8 cellular contexts compared by ENCODE assay signal in genomic region chr3:69079269-69080159, GRCh38. TPM values are rescaled to one million over a fixed set of nuclear protein-coding genes. Genes with fewer than 3 reads are reported as not detected.
DNase-seq lines count a peak whose midpoint lies in the region; ATAC-seq, FAIRE-seq and TF ChIP-seq lines count a peak whose summit lies in the region.

No MANE protein-coding gene starts in this region.

- H3K4me2 ChIP-seq in K562 (ENCODE audit: insufficient read depth, low read length): peak overlapping the region; percentile 84

- CTCF ChIA-PET in K562 (lab: Yijun Ruan, JAX; ENCODE audit: low intra/inter-chr PET ratio): no interaction called here

- TF ChIP-seq RAD21 in K562 (CRISPR knock-in tag; conservative IDR thresholded peaks at IDR 0.05 in 1 of 2, IDR thresholded peaks at IDR 0.05 in 1 of 2): no peak

- H3K9me3 ChIP-seq in MG63: no peaks in the 10 kb centered on the region
- no peaks in the 10 kb centered on the region for H3K9me3 ChIP-seq in K562 (replicated peaks; ENCODE audit: control insufficient read depth, insufficient read depth, low read depth, low read length)

- no peaks in the 10 kb centered on the region for H3K9me1 ChIP-seq in K562 (ENCODE audit: control insufficient read depth, insufficient read depth, low read length)

- BruUV-seq in K562 (replicated peaks; lab: Mats Ljungman, UMichigan): TSS peak; percentile 78

- H3K27ac Mint-ChIP-seq in stimulated activated naive CD8-positive, alpha-beta T cell treated with anti-CD3 and anti-CD28 coated beads, Interleukin-15, amount 100 ng/mL, for 72 hours: peak overlapping the region; percentile 63 to 89

- POLR2A ChIA-PET in K562 (lab: Yijun Ruan, JAX): no interaction called here

- TF ChIP-seq CTCF in K562 (IDR thresholded peaks at IDR 0.05 in 2 of 3, conservative IDR thresholded peaks at IDR 0.05 in 1 of 3; ENCODE audit: insufficient read depth in 2 of 3, low read depth in 1 of 3, low read length in 3 of 3): no peak

- peak overlapping the region; percentile 33; the same call in 1 of the 2 replicates for H2AFZ ChIP-seq in K562 (ENCODE audit: low read depth, low read length)

- peak; percentile 66 for TF ChIP-seq POLR2A in K562 (conservative IDR thresholded peaks at IDR 0.05)

- H3K9me3 Mint-ChIP-seq in stimulated activated naive CD8-positive, alpha-beta T cell treated with anti-CD3 and anti-CD28 coated beads, Interleukin-15, amount 100 ng/mL, for 72 hours: no peaks in the 10 kb centered on the region

- peak; percentile 26 for FAIRE-seq in K562 (lab: Jason Lieb, UNC)

- H3K4me1 ChIP-seq in K562 (replicated peaks in 1 of 2; ENCODE audit: control insufficient read depth in 2 of 2, insufficient read depth in 2 of 2, low read length in 2 of 2): peaks cover 0 to 29% of the 10 kb centered on the region in 2 experiments

- 5% methylated on average over 5 of the region's 29 CpGs for WGBS in K562 (ENCODE audit: insufficient coverage, low coverage, missing lambda C conversion rate)

- peaks cover 29% of the 10 kb centered on the region for H3K79me2 ChIP-seq in K562 (ENCODE audit: control insufficient read depth, insufficient read depth, low read length)

- peak overlapping the region; percentile 60 for H3K4me3 ChIP-seq in MG63
- H3K4me3 ChIP-seq in K562: peak overlapping the region; percentile 87

- peak overlapping the region; percentile 70 for H3K27ac ChIP-seq in K562 (ENCODE audit: extremely low read depth, low read depth, low read length)

- H3K27me3 Mint-ChIP-seq in stimulated activated naive CD8-positive, alpha-beta T cell treated with anti-CD3 and anti-CD28 coated beads, Interleukin-15, amount 100 ng/mL, for 72 hours: no peaks in the 10 kb centered on the region

- peak overlapping the region; percentile 84 to 95 for H3K4me3 Mint-ChIP-seq in stimulated activated naive CD8-positive, alpha-beta T cell treated with anti-CD3 and anti-CD28 coated beads, Interleukin-15, amount 100 ng/mL, for 72 hours

- peaks cover 69% of the 10 kb centered on the region for H3K4me1 Mint-ChIP-seq in stimulated activated naive CD8-positive, alpha-beta T cell treated with anti-CD3 and anti-CD28 coated beads, Interleukin-15, amount 100 ng/mL, for 72 hours

- no peak for TF ChIP-seq EP300 in K562 (IDR thresholded peaks at IDR 0.05; ENCODE audit: low read length)

- in situ Hi-C loops in K562 (cut with MboI): no loop called here

- H3K36me3 ChIP-seq in MG63 (peaks cover 6% of the 10 kb centered on the region), K562 (ENCODE audit: control insufficient read depth, insufficient read depth, low read length) (no peaks in the 10 kb centered on the region)

- DNase-seq in activated gamma-delta T cell (lab: John Stamatoyannopoulos, UW) (peak; percentile 21), activated gamma-delta T cell treated with Interleukin-2 at 50 U/mL for 16 hours (no peak), MG63 (peak; percentile 23), K562 (ENCODE audit: extremely low read depth in 1 of 4, low spot score in 3 of 4) (peak; percentile 27 to 50 (median 38)), iris pigment epithelial cell (ENCODE audit: low read depth) (peak; percentile 9), germinal center (ENCODE audit: low spot score) (no peak)
- peak in 1 of 2 donors; percentile 20 for DNase-seq in stimulated activated naive CD8-positive, alpha-beta T cell treated with anti-CD3 and anti-CD28 coated beads, Interleukin-15, amount 100 ng/mL, for 72 hours

- H3K9ac ChIP-seq in K562 (ENCODE audit: insufficient read depth in 1 of 2, low read depth in 2 of 2, low read length in 2 of 2): peak overlapping the region; percentile 74 to 94

- intact Hi-C loops in K562 (cut with micrococcal nuclease): loop anchor here (1.0 kb wide), 1 partner anchor 28 kb away; no protein-coding TSS in a partner anchor

- H4K20me1 ChIP-seq in K562 (replicated peaks; ENCODE audit: control insufficient read depth, insufficient read depth, low read length): no peaks in the 10 kb centered on the region

- H3K27me3 ChIP-seq in MG63 (no peaks in the 10 kb centered on the region), K562 (ENCODE audit: control insufficient read depth in 2 of 2, insufficient read depth in 2 of 2, low read length in 2 of 2) (no peaks in the 10 kb centered on the region)

- peak; percentile 76 for ATAC-seq in K562
- ATAC-seq in stimulated activated naive CD8-positive, alpha-beta T cell treated with anti-CD3 and anti-CD28 coated beads, Interleukin-15, amount 100 ng/mL, for 72 hours: peak; percentile 16
- no peak for ATAC-seq in HG03095 (IDR thresholded peaks at IDR 0.05; ENCODE audit: unreplicated experiment)

RNA-seq across cellular contexts. Expression of gene UBA3, which starts 0.7 kb away (rescaled TPM):
- 47.2 and 47.4 TPM in 2 replicates for total RNA-seq in MG63 (2014; rRNA removed; shearing (Covaris generic); ENCODE audit: low replicate concordance)
- total RNA-seq in K562 (2011; cell fraction: chromatin; rRNA removed; ENCODE audit: low replicate concordance): 34.9 and 77.4 TPM in 2 replicates
- 20.9 and 22.8 TPM in 2 replicates for total RNA-seq in K562 (2011; cell fraction: nucleolus; rRNA removed)
- 42.0 and 48.9 TPM in 2 replicates for total RNA-seq in K562 (2011; cell fraction: nucleoplasm; rRNA removed)
- total RNA-seq in K562 (2014; rRNA removed): 23.2 and 28.9 TPM in 2 replicates
- 35.4 and 40.9 TPM in 2 replicates for total RNA-seq in K562 (2014; rRNA removed; fragmentation: Illumina TruSeq; extraction: Trizol)
- total RNA-seq in K562 (2015; rRNA removed; fragmentation: Illumina TruSeq; extraction: Trizol): 33.9 and 38.6 TPM in 2 replicates
- 31.2 and 33.8 TPM in 2 replicates for total RNA-seq in K562 (2021)
- polyA plus RNA-seq in K562 (2011; rRNA removed): 42.5 and 58.2 TPM in 2 replicates
- 11.9 and 19.8 TPM in 2 replicates for polyA plus RNA-seq in K562 (2011; cell fraction: cytosol; rRNA removed)
- 37.5 and 53.9 TPM in 2 replicates for polyA plus RNA-seq in K562 (2011; cell fraction: nucleus; rRNA removed)
- 28.0 and 29.6 TPM in 2 replicates for polyA plus RNA-seq in K562 (2012)
- polyA plus RNA-seq in K562 (2014; fragmentation: Illumina TruSeq; extraction: Trizol): 30.7 and 45.2 TPM in 2 replicates
- 10 to 100 TPM; 58.3 to 80.0 TPM for polyA plus RNA-seq in K562 (2014; fragmentation: Nextera tagmentation; extraction: Ambion mirVana)
- 36.7 and 42.0 TPM in 2 replicates for polyA plus RNA-seq in K562 (2014; rRNA removed)
- polyA minus RNA-seq in K562 (2011; rRNA and poly(A)+ RNA removed): 28.8 and 29.4 TPM in 2 replicates
- 9.5 and 9.9 TPM in 2 replicates for polyA minus RNA-seq in K562 (2011; cell fraction: cytosol; rRNA and poly(A)+ RNA removed)
- polyA minus RNA-seq in K562 (2011; cell fraction: nucleus; rRNA and poly(A)+ RNA removed): 24.2 and 38.8 TPM in 2 replicates

RNA-seq across cellular contexts. Expression of gene ARL6IP5, which starts 5.2 kb away (rescaled TPM):
- 48.3 and 67.5 TPM in 2 replicates for total RNA-seq in MG63 (2014; rRNA removed; shearing (Covaris generic); ENCODE audit: low replicate concordance)
- 6.7 and 11.2 TPM in 2 replicates for total RNA-seq in K562 (2011; cell fraction: chromatin; rRNA removed; ENCODE audit: low replicate concordance)
- total RNA-seq in K562 (2011; cell fraction: nucleolus; rRNA removed): 10.8 TPM in 2 replicates
- 14.4 and 14.6 TPM in 2 replicates for total RNA-seq in K562 (2011; cell fraction: nucleoplasm; rRNA removed)
- total RNA-seq in K562 (2014; rRNA removed): 11.3 and 11.9 TPM in 2 replicates
- total RNA-seq in K562 (2014; rRNA removed; fragmentation: Illumina TruSeq; extraction: Trizol): 12.7 and 13.0 TPM in 2 replicates
- total RNA-seq in K562 (2015; rRNA removed; fragmentation: Illumina TruSeq; extraction: Trizol): 9.4 and 10.7 TPM in 2 replicates
- total RNA-seq in K562 (2021): 11.5 and 15.2 TPM in 2 replicates
- 21.5 and 22.0 TPM in 2 replicates for polyA plus RNA-seq in K562 (2011; rRNA removed)
- 22.4 and 25.0 TPM in 2 replicates for polyA plus RNA-seq in K562 (2011; cell fraction: cytosol; rRNA removed)
- 3.3 and 6.6 TPM in 2 replicates for polyA plus RNA-seq in K562 (2011; cell fraction: nucleus; rRNA removed)
- polyA plus RNA-seq in K562 (2012): 16.2 and 23.1 TPM in 2 replicates
- 16.8 and 20.6 TPM in 2 replicates for polyA plus RNA-seq in K562 (2014; fragmentation: Illumina TruSeq; extraction: Trizol)
- 10 to 100 TPM; 51.8 to 54.0 TPM for polyA plus RNA-seq in K562 (2014; fragmentation: Nextera tagmentation; extraction: Ambion mirVana)
- polyA plus RNA-seq in K562 (2014; rRNA removed): 10.3 and 14.6 TPM in 2 replicates
- 21.9 and 23.0 TPM in 2 replicates for polyA minus RNA-seq in K562 (2011; rRNA and poly(A)+ RNA removed)
- polyA minus RNA-seq in K562 (2011; cell fraction: cytosol; rRNA and poly(A)+ RNA removed): 11.2 and 13.1 TPM in 2 replicates
- polyA minus RNA-seq in K562 (2011; cell fraction: nucleus; rRNA and poly(A)+ RNA removed): 1.3 and 3.7 TPM in 2 replicates

RNA-seq across cellular contexts. Expression of gene TMF1, which starts 27.4 kb away (rescaled TPM):
- 2.7 and 4.2 TPM in 2 replicates for total RNA-seq in MG63 (2014; rRNA removed; shearing (Covaris generic); ENCODE audit: low replicate concordance)
- total RNA-seq in K562 (2011; cell fraction: chromatin; rRNA removed; ENCODE audit: low replicate concordance): 20.0 and 109 TPM in 2 replicates
- 13.7 and 18.2 TPM in 2 replicates for total RNA-seq in K562 (2011; cell fraction: nucleolus; rRNA removed)
- 20.6 and 33.0 TPM in 2 replicates for total RNA-seq in K562 (2011; cell fraction: nucleoplasm; rRNA removed)
- total RNA-seq in K562 (2014; rRNA removed) (7.1 and 9.5 TPM in 2 replicates), K562 (2014; rRNA removed; fragmentation: Illumina TruSeq; extraction: Trizol) (13.9 and 18.6 TPM in 2 replicates), K562 (2015; rRNA removed; fragmentation: Illumina TruSeq; extraction: Trizol) (11.2 and 13.7 TPM in 2 replicates), K562 (2021) (10.9 and 12.3 TPM in 2 replicates)
- polyA plus RNA-seq in K562 (2011; rRNA removed) (11.3 and 11.8 TPM in 2 replicates), K562 (2014; fragmentation: Illumina TruSeq; extraction: Trizol) (8.9 and 10.3 TPM in 2 replicates), K562 (2014; fragmentation: Nextera tagmentation; extraction: Ambion mirVana) (1 to 10 TPM; 3.1 to 3.7 TPM), K562 (2014; rRNA removed) (6.2 and 7.2 TPM in 2 replicates)
- 2.1 and 3.2 TPM in 2 replicates for polyA plus RNA-seq in K562 (2011; cell fraction: cytosol; rRNA removed)
- 9.1 and 10.1 TPM in 2 replicates for polyA plus RNA-seq in K562 (2011; cell fraction: nucleus; rRNA removed)
- polyA plus RNA-seq in K562 (2012): 6.7 and 10.2 TPM in 2 replicates
- polyA minus RNA-seq in K562 (2011; rRNA and poly(A)+ RNA removed): 23.0 and 37.6 TPM in 2 replicates
- 9.6 and 10.0 TPM in 2 replicates for polyA minus RNA-seq in K562 (2011; cell fraction: cytosol; rRNA and poly(A)+ RNA removed)
- polyA minus RNA-seq in K562 (2011; cell fraction: nucleus; rRNA and poly(A)+ RNA removed): 13.1 and 18.0 TPM in 2 replicates

RNA-seq across cellular contexts. Expression of gene LMOD3, which starts 42.9 kb away (rescaled TPM):
- total RNA-seq in MG63 (2014; rRNA removed; shearing (Covaris generic); ENCODE audit: low replicate concordance): not detected in 2 replicates
- not detected in 2 replicates for total RNA-seq in K562 (2011; cell fraction: chromatin; rRNA removed; ENCODE audit: low replicate concordance)
- total RNA-seq in K562 (2011; cell fraction: nucleolus; rRNA removed): not detected in 2 replicates
- not detected in 2 replicates for total RNA-seq in K562 (2011; cell fraction: nucleoplasm; rRNA removed)
- not detected in 2 replicates for total RNA-seq in K562 (2014; rRNA removed)
- not detected in 2 replicates for total RNA-seq in K562 (2014; rRNA removed; fragmentation: Illumina TruSeq; extraction: Trizol)
- total RNA-seq in K562 (2015; rRNA removed; fragmentation: Illumina TruSeq; extraction: Trizol): not detected in 2 replicates
- total RNA-seq in K562 (2021): not detected in 2 replicates
- not detected in 2 replicates for polyA plus RNA-seq in K562 (2011; rRNA removed)
- polyA plus RNA-seq in K562 (2011; cell fraction: cytosol; rRNA removed): not detected in 2 replicates
- not detected in 2 replicates for polyA plus RNA-seq in K562 (2011; cell fraction: nucleus; rRNA removed)
- polyA plus RNA-seq in K562 (2012): 0.03 and 0.10 TPM in 2 replicates
- not detected in 2 replicates for polyA plus RNA-seq in K562 (2014; fragmentation: Illumina TruSeq; extraction: Trizol)
- under 1 TPM in 1 of 2 experiments, not detected in 1; 0.03 TPM for polyA plus RNA-seq in K562 (2014; fragmentation: Nextera tagmentation; extraction: Ambion mirVana)
- not detected in 2 replicates for polyA plus RNA-seq in K562 (2014; rRNA removed)
- not detected in 2 replicates for polyA minus RNA-seq in K562 (2011; rRNA and poly(A)+ RNA removed)
- polyA minus RNA-seq in K562 (2011; cell fraction: cytosol; rRNA and poly(A)+ RNA removed): not detected in 2 replicates
- not detected in 2 replicates for polyA minus RNA-seq in K562 (2011; cell fraction: nucleus; rRNA and poly(A)+ RNA removed)

Comparison
In these comparisons a context has a peak if more than half of its experiments do, and no peak if none do; other contexts are left out.
1. DNase-seq: peak in activated gamma-delta T cell (single experiment), MG63 (single experiment), K562 (4 of 4) and iris pigment epithelial cell (single experiment); none in activated gamma-delta T cell treated with Interleukin-2 at 50 U/mL for 16 hours (single experiment) and germinal center (single experiment).